In the genomic region with DNA sequence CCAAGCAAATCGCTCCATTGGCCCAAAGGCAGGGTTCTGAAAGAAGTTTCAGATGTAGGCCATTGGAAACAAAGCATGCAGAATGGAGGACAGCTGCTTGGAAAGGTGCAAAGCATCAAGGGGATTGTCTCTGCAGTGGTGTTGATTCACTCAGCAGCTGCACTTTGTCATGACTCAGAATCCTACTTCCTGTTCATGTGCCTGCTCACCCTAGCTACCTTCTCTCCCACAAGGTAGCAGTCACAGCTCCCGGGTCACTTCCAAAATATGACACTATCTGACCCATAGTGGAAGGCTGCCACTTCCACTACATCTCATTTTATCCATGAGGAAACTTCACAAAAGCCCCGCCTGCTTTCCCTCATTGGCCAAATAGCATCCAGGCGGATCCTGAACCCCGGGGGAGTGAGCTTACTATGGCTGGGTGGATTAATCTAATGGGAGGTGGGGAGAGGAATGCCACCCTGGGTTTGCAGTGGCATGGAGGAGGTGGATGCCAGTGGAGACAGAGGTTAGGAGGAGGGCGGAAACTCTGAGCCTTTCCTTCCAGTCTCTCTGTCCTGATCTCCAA, we compare ENCODE assay signal across 11 cellular contexts.
A peak's percentile ranks its signal among the peaks of the same experiment; 100 is the strongest.
DNase-seq lines count a peak whose midpoint lies in the region; ATAC-seq, FAIRE-seq and TF ChIP-seq lines count a peak whose summit lies in the region.
"Had no signal": no experiment of that assay in that cellular context is flagged by ENCODE, and none has a peak within 500 bp of the region (broad histone marks: within the 10 kb centered on the region; RNA-seq: fewer than 3 reads in every experiment).

No MANE protein-coding gene starts in this region.

- DNase-seq in GM12892 (ENCODE audit: insufficient read length) (no peak), NCI-H146 (lab: John Stamatoyannopoulos, UW) (peak; percentile 11), fibroblast of pulmonary artery (ENCODE audit: low read depth) (peak; percentile 27), AG08396 (ENCODE audit: low spot score) (no peak), NCI-H345 treated with DMSO at 0.1 percent for 48 hours (lab: John Stamatoyannopoulos, UW; ENCODE audit: unreplicated experiment) (no peak), ascending aorta (ENCODE audit: low spot score in 2 of 2) (no peak)
- DNase-seq: GF-D8, NCI-H82 had no signal

- no peak overlapping the region for H3K4me3 ChIP-seq in fibroblast of pulmonary artery (replicated peaks; ENCODE audit: low read depth, low read length)
- no peak overlapping the region for H3K4me3 ChIP-seq in ascending aorta

- H3K36me3 ChIP-seq in ascending aorta, result no peaks in the 10 kb centered on the region

- FAIRE-seq in GM12892 (lab: Jason Lieb, UNC), result peak; percentile 99
- FAIRE-seq: endothelial cell of umbilical vein had no signal

- intact Hi-C loops in ascending aorta (cut with DNase I), result no loop called here

- no peak for TF ChIP-seq CTCF in fibroblast of pulmonary artery (IDR thresholded peaks at IDR 0.05; ENCODE audit: low read length, missing control alignments)
- no peak for TF ChIP-seq CTCF in ascending aorta (IDR thresholded peaks at IDR 0.05)

- H3K4me1 ChIP-seq in ascending aorta, result peaks cover 0 to under 1% of the 10 kb centered on the region in 2 donors

- H3K9me3 ChIP-seq in ascending aorta, result no peaks in the 10 kb centered on the region

- no peak for TF ChIP-seq POLR2A in GM12892 (IDR thresholded peaks at IDR 0.05; ENCODE audit: low read depth, low read length)

- no peak overlapping the region for H3K27ac ChIP-seq in ascending aorta

- peak; percentile 72 for ATAC-seq in GM21723 (IDR thresholded peaks at IDR 0.05; ENCODE audit: unreplicated experiment)
- ATAC-seq in GM18861 (IDR thresholded peaks at IDR 0.05; ENCODE audit: unreplicated experiment), result no peak

- H3K27me3 ChIP-seq in ascending aorta, result no peaks in the 10 kb centered on the region

Comparison
In these comparisons a context has a peak if more than half of its experiments do, and no peak if none do; other contexts are left out.
1. DNase-seq: peak in NCI-H146 (single experiment) and fibroblast of pulmonary artery (single experiment); none in GM12892 (single experiment), AG08396 (single experiment), NCI-H345 treated with DMSO at 0.1 percent for 48 hours (single experiment) and ascending aorta (0 of 2).